ENCODE assay signal across 12 cellular contexts in the genomic region with DNA sequence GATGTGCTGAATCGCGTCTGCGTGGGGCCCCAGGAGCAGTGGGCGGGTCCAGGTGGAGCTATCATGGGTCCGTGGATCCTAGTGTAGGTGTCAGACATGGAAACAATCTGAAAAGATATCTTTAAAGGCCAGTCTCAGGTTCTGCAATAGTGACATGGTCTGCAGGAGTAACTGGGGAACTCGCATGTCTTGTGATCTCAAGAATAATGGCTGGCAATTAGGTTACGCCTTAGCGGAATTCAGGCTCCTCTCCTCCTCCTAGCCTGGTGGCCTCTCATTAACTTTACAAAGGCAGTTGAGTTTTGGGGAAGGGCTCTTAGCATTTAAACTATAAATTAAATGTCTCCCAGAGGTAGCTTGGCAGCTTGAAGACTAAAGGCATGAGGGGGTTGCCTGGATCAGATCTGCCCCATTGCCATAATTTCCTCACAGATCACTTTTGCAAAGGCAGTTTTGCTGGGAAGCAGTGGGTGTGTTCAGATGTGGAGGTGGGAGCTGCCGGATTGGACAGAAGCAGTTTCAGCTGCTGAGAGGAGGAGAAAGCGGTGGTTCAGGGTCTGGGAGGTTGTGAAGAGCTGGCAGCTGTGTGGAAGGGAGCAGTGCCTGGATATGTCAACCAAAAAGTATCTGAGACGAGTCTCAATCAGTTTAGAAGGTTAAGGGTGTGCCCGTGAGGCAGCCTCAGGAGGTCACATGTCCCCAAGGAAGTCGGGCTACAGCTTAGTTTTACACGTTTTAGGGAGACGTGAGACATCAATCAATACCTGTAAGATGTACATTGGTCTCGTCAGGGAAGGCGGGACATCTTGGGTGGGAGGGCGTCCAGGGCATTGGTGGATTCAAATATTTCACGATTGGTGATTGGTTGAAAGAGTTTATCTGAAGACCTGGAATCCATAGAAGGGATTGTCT. TPM values are rescaled to one million over a fixed set of nuclear protein-coding genes. Genes with fewer than 3 reads are reported as not detected.
DNase-seq lines count a peak whose midpoint lies in the region; TF ChIP-seq lines count a peak whose summit lies in the region.
"Had no signal": no experiment of that assay in that cellular context is flagged by ENCODE, and none has a peak within 500 bp of the region (broad histone marks: within the 10 kb centered on the region; RNA-seq: fewer than 3 reads in every experiment).

No MANE protein-coding gene starts in this region.

- POLR2A ChIA-PET in activated CD4-positive, alpha-beta memory T cell treated with anti-CD3 and anti-CD28 coated beads, Interleukin-2, amount 10 ng/mL, durations not matched to agents 7 days and 5 days (lab: Charles Lee): interaction anchor here (1.8 kb wide), 1 partner anchor 38 kb away, joined by 9 read pairs; a partner anchor contains a TSS

- H3K9me3 Mint-ChIP-seq in activated CD4-positive, alpha-beta memory T cell treated with anti-CD3 and anti-CD28 coated beads, Interleukin-2, amount 10 ng/mL, durations not matched to agents 7 days and 5 days: no peaks in the 10 kb centered on the region

- DNase-seq in stimulated activated CD4-positive, alpha-beta T cell treated with anti-CD3 and anti-CD28 coated beads, Interleukin-15, amount 100 ng/mL, for 24 hours: peak; percentile 15
- DNase-seq in stimulated activated CD4-positive, alpha-beta T cell treated with anti-CD3 and anti-CD28 coated beads, Interleukin-4, amount 100 ng/mL, for 4 hours: no peak
- peak; percentile 29 for DNase-seq in activated CD4-positive, alpha-beta memory T cell treated with anti-CD3 and anti-CD28 coated beads, Interleukin-2, amount 10 ng/mL, durations not matched to agents 7 days and 5 days
- DNase-seq in iPS-NIHi7 (ENCODE audit: extremely low spot score): peak; percentile 61
- peak; percentile 39 for DNase-seq in transverse colon
- no peak for DNase-seq in NCI-H446 treated with DMSO at 0.1 percent for 48 hours (lab: John Stamatoyannopoulos, UW)
- DNase-seq in NCI-H146 treated with DMSO at 0.1 percent for 48 hours (lab: John Stamatoyannopoulos, UW; ENCODE audit: unreplicated experiment): no peak
- no peak for DNase-seq in HuH-7.5 (ENCODE audit: low spot score)
- DNase-seq: aorta, KG1 had no signal

- no peaks in the 10 kb centered on the region for H3K9me3 ChIP-seq in transverse colon

- TF ChIP-seq POLR2A in transverse colon (IDR thresholded peaks at IDR 0.05): no peak

- in situ Hi-C loops in transverse colon (cut with MboI; ENCODE audit: low pct_ligation_motif_present in 1 of 4, low pct_unique_long_range_greater_than_20kb in 1 of 4, low sequenced_read_pairs in 3 of 4): loop anchor here in 1 of 4 donors (25.0 kb wide), 1 partner anchor 92 kb away; no protein-coding TSS in a partner anchor

- no peak for TF ChIP-seq EP300 in transverse colon (IDR thresholded peaks at IDR 0.05; ENCODE audit: low read depth)

- H3K4me3 ChIP-seq in transverse colon: no peak overlapping the region
- H3K4me3 ChIP-seq: SJSA1 had no signal

- H3K36me3 ChIP-seq in transverse colon: no peaks in the 10 kb centered on the region

- peaks cover 2% of the 10 kb centered on the region for H3K27me3 Mint-ChIP-seq in activated CD4-positive, alpha-beta memory T cell treated with anti-CD3 and anti-CD28 coated beads, Interleukin-2, amount 10 ng/mL, durations not matched to agents 7 days and 5 days

- H3K27ac Mint-ChIP-seq in activated CD4-positive, alpha-beta memory T cell treated with anti-CD3 and anti-CD28 coated beads, Interleukin-2, amount 10 ng/mL, durations not matched to agents 7 days and 5 days: peak overlapping the region; percentile 23

- peak overlapping the region; percentile 39 for H3K4me3 Mint-ChIP-seq in activated CD4-positive, alpha-beta memory T cell treated with anti-CD3 and anti-CD28 coated beads, Interleukin-2, amount 10 ng/mL, durations not matched to agents 7 days and 5 days

- peak overlapping the region in 1 of 4 donors; percentile 56 for H3K27ac ChIP-seq in transverse colon
- H3K27ac ChIP-seq: SJSA1 had no signal

- peaks cover 29% of the 10 kb centered on the region for H3K4me1 Mint-ChIP-seq in activated CD4-positive, alpha-beta memory T cell treated with anti-CD3 and anti-CD28 coated beads, Interleukin-2, amount 10 ng/mL, durations not matched to agents 7 days and 5 days

- intact Hi-C loops in transverse colon (cut with DNase I; ENCODE audit: low total_unique reads): no loop called here

- WGBS in transverse colon (ENCODE audit: low coverage in 1 of 2), 2 donors: 75 to 77% methylated on average over 16 to 19 of the region's 19 CpGs

- no peaks in the 10 kb centered on the region for H3K27me3 ChIP-seq in transverse colon
- H3K27me3 ChIP-seq: SJSA1 had no signal

- TF ChIP-seq CTCF in transverse colon (IDR thresholded peaks at IDR 0.05): no peak

- CTCF ChIA-PET in activated CD4-positive, alpha-beta memory T cell treated with anti-CD3 and anti-CD28 coated beads, Interleukin-2, amount 10 ng/mL, durations not matched to agents 7 days and 5 days (lab: Charles Lee): no interaction called here

- peaks cover 11% of the 10 kb centered on the region for H3K36me3 Mint-ChIP-seq in activated CD4-positive, alpha-beta memory T cell treated with anti-CD3 and anti-CD28 coated beads, Interleukin-2, amount 10 ng/mL, durations not matched to agents 7 days and 5 days (ENCODE audit: low read depth)

- peaks cover 8 to 23% (median 17%) of the 10 kb centered on the region in 4 donors for H3K4me1 ChIP-seq in transverse colon

RNA-seq across cellular contexts. Expression of a gene that starts 2.7 kb away (rescaled TPM):
- 100 to 1,000 TPM; 133 to 135 TPM for total RNA-seq in activated CD4-positive, alpha-beta memory T cell treated with anti-CD3 and anti-CD28 coated beads, Interleukin-2, amount 10 ng/mL, durations not matched to agents 7 days and 5 days
- total RNA-seq in transverse colon: 100 to 1,000 TPM in 1 of 4 donors, 10 to 100 TPM in 3; 38.6 to 104 (median 39.8) TPM

RNA-seq across cellular contexts. Expression of a gene that starts 19.1 kb away (rescaled TPM):
- total RNA-seq in activated CD4-positive, alpha-beta memory T cell treated with anti-CD3 and anti-CD28 coated beads, Interleukin-2, amount 10 ng/mL, durations not matched to agents 7 days and 5 days: 1 to 10 TPM; 2.4 to 3.7 TPM
- total RNA-seq in transverse colon: 10 to 100 TPM; 11.2 to 33.0 (median 26.2) TPM
- total RNA-seq: Daoy had no signal

RNA-seq across cellular contexts. Expression of a gene that starts 38.0 kb away (rescaled TPM):
- total RNA-seq in activated CD4-positive, alpha-beta memory T cell treated with anti-CD3 and anti-CD28 coated beads, Interleukin-2, amount 10 ng/mL, durations not matched to agents 7 days and 5 days: 10 to 100 TPM; 30.4 to 32.1 TPM
- 10 to 100 TPM; 16.3 to 39.6 (median 26.8) TPM for total RNA-seq in transverse colon

RNA-seq across cellular contexts. Expression of a gene that starts 56.1 kb away (rescaled TPM):
- total RNA-seq in activated CD4-positive, alpha-beta memory T cell treated with anti-CD3 and anti-CD28 coated beads, Interleukin-2, amount 10 ng/mL, durations not matched to agents 7 days and 5 days: 1 to 10 TPM; 1.4 to 2.0 TPM
- 10 to 100 TPM; 26.5 to 83.0 (median 59.6) TPM for total RNA-seq in transverse colon

Comparison
In these comparisons a context has a peak if more than half of its experiments do, and no peak if none do; other contexts are left out.
1. DNase-seq: peak in stimulated activated CD4-positive, alpha-beta T cell treated with anti-CD3 and anti-CD28 coated beads, Interleukin-15, amount 100 ng/mL, for 24 hours (single experiment), activated CD4-positive, alpha-beta memory T cell treated with anti-CD3 and anti-CD28 coated beads, Interleukin-2, amount 10 ng/mL, durations not matched to agents 7 days and 5 days (single experiment), iPS-NIHi7 (single experiment) and transverse colon (single experiment); none in stimulated activated CD4-positive, alpha-beta T cell treated with anti-CD3 and anti-CD28 coated beads, Interleukin-4, amount 100 ng/mL, for 4 hours (0 of 2), NCI-H446 treated with DMSO at 0.1 percent for 48 hours (single experiment), NCI-H146 treated with DMSO at 0.1 percent for 48 hours (single experiment) and HuH-7.5 (single experiment).